1 cellular context compared by ENCODE assay signal in the genomic region with DNA sequence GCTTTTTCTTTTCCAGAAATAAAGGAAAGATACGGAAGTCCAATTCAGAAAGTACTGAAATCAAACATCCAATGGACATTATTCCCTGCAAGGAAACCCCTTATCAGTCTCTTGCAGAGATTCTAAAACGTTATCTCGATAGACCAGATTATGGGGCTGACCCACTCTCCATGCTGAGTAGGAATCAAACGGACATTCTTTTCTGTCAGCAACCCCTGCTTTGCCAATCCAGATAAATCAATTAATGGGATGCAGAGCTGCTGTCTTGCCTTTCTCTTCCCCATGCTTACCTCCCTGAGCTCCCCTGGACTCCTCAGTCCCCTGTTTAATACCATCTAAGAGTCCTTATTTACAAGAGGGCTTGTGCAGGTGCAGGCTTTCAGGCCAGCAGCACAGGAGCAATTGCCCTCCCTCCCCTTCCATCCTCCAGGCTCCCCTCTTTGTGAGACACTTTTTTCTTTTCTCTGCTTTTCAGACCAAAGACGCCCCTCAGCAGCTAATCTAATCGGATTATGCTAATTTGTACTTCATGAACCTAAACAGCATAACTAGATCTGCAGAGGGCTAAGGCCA.
A peak's percentile ranks its signal among the peaks of the same experiment; 100 is the strongest.
TF ChIP-seq lines count a peak whose summit lies in the region.

No MANE protein-coding gene starts in this region.

TF ChIP-seq in K562, 482 proteins besides CTCF, POLR2A, EP300 and RAD21 (continued from another document and continues in another):
- TF ChIP-seq, protein P1, sequence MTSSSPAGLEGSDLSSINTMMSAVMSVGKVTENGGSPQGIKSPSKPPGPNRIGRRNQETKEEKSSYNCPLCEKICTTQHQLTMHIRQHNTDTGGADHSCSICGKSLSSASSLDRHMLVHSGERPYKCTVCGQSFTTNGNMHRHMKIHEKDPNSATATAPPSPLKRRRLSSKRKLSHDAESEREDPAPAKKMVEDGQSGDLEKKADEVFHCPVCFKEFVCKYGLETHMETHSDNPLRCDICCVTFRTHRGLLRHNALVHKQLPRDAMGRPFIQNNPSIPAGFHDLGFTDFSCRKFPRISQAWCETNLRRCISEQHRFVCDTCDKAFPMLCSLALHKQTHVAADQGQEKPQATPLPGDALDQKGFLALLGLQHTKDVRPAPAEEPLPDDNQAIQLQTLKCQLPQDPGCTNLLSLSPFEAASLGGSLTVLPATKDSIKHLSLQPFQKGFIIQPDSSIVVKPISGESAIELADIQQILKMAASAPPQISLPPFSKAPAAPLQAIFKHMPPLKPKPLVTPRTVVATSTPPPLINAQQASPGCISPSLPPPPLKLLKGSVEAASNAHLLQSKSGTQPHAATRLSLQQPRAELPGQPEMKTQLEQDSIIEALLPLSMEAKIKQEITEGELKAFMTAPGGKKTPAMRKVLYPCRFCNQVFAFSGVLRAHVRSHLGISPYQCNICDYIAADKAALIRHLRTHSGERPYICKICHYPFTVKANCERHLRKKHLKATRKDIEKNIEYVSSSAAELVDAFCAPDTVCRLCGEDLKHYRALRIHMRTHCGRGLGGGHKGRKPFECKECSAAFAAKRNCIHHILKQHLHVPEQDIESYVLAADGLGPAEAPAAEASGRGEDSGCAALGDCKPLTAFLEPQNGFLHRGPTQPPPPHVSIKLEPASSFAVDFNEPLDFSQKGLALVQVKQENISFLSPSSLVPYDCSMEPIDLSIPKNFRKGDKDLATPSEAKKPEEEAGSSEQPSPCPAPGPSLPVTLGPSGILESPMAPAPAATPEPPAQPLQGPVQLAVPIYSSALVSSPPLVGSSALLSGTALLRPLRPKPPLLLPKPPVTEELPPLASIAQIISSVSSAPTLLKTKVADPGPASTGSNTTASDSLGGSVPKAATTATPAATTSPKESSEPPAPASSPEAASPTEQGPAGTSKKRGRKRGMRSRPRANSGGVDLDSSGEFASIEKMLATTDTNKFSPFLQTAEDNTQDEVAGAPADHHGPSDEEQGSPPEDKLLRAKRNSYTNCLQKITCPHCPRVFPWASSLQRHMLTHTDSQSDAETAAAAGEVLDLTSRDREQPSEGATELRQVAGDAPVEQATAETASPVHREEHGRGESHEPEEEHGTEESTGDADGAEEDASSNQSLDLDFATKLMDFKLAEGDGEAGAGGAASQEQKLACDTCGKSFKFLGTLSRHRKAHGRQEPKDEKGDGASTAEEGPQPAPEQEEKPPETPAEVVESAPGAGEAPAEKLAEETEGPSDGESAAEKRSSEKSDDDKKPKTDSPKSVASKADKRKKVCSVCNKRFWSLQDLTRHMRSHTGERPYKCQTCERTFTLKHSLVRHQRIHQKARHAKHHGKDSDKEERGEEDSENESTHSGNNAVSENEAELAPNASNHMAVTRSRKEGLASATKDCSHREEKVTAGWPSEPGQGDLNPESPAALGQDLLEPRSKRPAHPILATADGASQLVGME (CRISPR knock-in tag; IDR thresholded peaks at IDR 0.05), result no peak
- no peak for TF ChIP-seq SNIP1 (IDR thresholded peaks at IDR 0.05; ENCODE audit: low read depth)
- TF ChIP-seq, protein P2, sequence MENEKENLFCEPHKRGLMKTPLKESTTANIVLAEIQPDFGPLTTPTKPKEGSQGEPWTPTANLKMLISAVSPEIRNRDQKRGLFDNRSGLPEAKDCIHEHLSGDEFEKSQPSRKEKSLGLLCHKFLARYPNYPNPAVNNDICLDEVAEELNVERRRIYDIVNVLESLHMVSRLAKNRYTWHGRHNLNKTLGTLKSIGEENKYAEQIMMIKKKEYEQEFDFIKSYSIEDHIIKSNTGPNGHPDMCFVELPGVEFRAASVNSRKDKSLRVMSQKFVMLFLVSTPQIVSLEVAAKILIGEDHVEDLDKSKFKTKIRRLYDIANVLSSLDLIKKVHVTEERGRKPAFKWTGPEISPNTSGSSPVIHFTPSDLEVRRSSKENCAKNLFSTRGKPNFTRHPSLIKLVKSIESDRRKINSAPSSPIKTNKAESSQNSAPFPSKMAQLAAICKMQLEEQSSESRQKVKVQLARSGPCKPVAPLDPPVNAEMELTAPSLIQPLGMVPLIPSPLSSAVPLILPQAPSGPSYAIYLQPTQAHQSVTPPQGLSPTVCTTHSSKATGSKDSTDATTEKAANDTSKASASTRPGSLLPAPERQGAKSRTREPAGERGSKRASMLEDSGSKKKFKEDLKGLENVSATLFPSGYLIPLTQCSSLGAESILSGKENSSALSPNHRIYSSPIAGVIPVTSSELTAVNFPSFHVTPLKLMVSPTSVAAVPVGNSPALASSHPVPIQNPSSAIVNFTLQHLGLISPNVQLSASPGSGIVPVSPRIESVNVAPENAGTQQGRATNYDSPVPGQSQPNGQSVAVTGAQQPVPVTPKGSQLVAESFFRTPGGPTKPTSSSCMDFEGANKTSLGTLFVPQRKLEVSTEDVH (IDR thresholded peaks at IDR 0.05; ENCODE audit: low read depth, partially characterized antibody), result no peak
- TF ChIP-seq, protein P3, sequence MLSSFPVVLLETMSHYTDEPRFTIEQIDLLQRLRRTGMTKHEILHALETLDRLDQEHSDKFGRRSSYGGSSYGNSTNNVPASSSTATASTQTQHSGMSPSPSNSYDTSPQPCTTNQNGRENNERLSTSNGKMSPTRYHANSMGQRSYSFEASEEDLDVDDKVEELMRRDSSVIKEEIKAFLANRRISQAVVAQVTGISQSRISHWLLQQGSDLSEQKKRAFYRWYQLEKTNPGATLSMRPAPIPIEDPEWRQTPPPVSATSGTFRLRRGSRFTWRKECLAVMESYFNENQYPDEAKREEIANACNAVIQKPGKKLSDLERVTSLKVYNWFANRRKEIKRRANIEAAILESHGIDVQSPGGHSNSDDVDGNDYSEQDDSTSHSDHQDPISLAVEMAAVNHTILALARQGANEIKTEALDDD (IDR thresholded peaks at IDR 0.05), result no peak
- TF ChIP-seq HCFC1 (IDR thresholded peaks at IDR 0.05; ENCODE audit: low read depth, low read length), result no peak
- peak; percentile 80; the same call in 1 of the 2 replicates for TF ChIP-seq CC2D1A (IDR thresholded peaks at IDR 0.05)
- TF ChIP-seq PTRF (tag; IDR thresholded peaks at IDR 0.05), result no peak
- TF ChIP-seq SP1 (CRISPR knock-in tag; IDR thresholded peaks at IDR 0.05), result no peak
- no peak for TF ChIP-seq ZNF239 (CRISPR knock-in tag; IDR thresholded peaks at IDR 0.05)
- TF ChIP-seq NFXL1 (CRISPR knock-in tag; IDR thresholded peaks at IDR 0.05), result no peak
- no peak; the same call in 1 of the 2 replicates for TF ChIP-seq KDM2B (CRISPR knock-in tag; IDR thresholded peaks at IDR 0.05)
- TF ChIP-seq MYNN (IDR thresholded peaks at IDR 0.05), result no peak
- TF ChIP-seq MYNN (CRISPR knock-in tag; IDR thresholded peaks at IDR 0.05), result no peak
- TF ChIP-seq IRF2 (CRISPR knock-in tag; IDR thresholded peaks at IDR 0.05), result no peak
- TF ChIP-seq ZFPM2 (CRISPR knock-in tag; IDR thresholded peaks at IDR 0.05), result no peak
- no peak for TF ChIP-seq ZNF282 (CRISPR knock-in tag; IDR thresholded peaks at IDR 0.05)
- TF ChIP-seq KDM1A (IDR thresholded peaks at IDR 0.05), result peak; percentile 93 to 94
- TF ChIP-seq, protein P4, sequence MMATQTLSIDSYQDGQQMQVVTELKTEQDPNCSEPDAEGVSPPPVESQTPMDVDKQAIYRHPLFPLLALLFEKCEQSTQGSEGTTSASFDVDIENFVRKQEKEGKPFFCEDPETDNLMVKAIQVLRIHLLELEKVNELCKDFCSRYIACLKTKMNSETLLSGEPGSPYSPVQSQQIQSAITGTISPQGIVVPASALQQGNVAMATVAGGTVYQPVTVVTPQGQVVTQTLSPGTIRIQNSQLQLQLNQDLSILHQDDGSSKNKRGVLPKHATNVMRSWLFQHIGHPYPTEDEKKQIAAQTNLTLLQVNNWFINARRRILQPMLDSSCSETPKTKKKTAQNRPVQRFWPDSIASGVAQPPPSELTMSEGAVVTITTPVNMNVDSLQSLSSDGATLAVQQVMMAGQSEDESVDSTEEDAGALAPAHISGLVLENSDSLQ (IDR thresholded peaks at IDR 0.05), result 0 out of 2 replicates have a peak, but pooled peaks have one; percentile 10
- TF ChIP-seq GATAD2B (IDR thresholded peaks at IDR 0.05; ENCODE audit: borderline replicate concordance), result no peak
- no peak for TF ChIP-seq ZNF589 (CRISPR knock-in tag; IDR thresholded peaks at IDR 0.05; ENCODE audit: low read depth)
- TF ChIP-seq ZNF76 (CRISPR knock-in tag; IDR thresholded peaks at IDR 0.05; ENCODE audit: borderline replicate concordance), result no peak
- TF ChIP-seq ZNF408 (CRISPR knock-in tag; IDR thresholded peaks at IDR 0.05; ENCODE audit: low read depth), result no peak
- TF ChIP-seq NR2C2 (CRISPR knock-in tag; IDR thresholded peaks at IDR 0.05), result no peak
- no peak for TF ChIP-seq NR2C2 (tag; IDR thresholded peaks at IDR 0.05)
- TF ChIP-seq, protein P5, sequence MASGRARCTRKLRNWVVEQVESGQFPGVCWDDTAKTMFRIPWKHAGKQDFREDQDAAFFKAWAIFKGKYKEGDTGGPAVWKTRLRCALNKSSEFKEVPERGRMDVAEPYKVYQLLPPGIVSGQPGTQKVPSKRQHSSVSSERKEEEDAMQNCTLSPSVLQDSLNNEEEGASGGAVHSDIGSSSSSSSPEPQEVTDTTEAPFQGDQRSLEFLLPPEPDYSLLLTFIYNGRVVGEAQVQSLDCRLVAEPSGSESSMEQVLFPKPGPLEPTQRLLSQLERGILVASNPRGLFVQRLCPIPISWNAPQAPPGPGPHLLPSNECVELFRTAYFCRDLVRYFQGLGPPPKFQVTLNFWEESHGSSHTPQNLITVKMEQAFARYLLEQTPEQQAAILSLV (tag; IDR thresholded peaks at IDR 0.05), result no peak
- TF ChIP-seq, protein P6, sequence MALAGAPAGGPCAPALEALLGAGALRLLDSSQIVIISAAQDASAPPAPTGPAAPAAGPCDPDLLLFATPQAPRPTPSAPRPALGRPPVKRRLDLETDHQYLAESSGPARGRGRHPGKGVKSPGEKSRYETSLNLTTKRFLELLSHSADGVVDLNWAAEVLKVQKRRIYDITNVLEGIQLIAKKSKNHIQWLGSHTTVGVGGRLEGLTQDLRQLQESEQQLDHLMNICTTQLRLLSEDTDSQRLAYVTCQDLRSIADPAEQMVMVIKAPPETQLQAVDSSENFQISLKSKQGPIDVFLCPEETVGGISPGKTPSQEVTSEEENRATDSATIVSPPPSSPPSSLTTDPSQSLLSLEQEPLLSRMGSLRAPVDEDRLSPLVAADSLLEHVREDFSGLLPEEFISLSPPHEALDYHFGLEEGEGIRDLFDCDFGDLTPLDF (CRISPR knock-in tag; IDR thresholded peaks at IDR 0.05), result no peak
- TF ChIP-seq BRCA1 (IDR thresholded peaks at IDR 0.05), result no peak
- TF ChIP-seq BRCA1 (CRISPR knock-in tag; IDR thresholded peaks at IDR 0.05), result no peak
- no peak for TF ChIP-seq EHMT2 (IDR thresholded peaks at IDR 0.05)
- TF ChIP-seq MCM2 (IDR thresholded peaks at IDR 0.05; ENCODE audit: low read depth), result no peak
- no peak for TF ChIP-seq ZNF143 (CRISPR knock-in tag; IDR thresholded peaks at IDR 0.05)
- TF ChIP-seq, protein P7, sequence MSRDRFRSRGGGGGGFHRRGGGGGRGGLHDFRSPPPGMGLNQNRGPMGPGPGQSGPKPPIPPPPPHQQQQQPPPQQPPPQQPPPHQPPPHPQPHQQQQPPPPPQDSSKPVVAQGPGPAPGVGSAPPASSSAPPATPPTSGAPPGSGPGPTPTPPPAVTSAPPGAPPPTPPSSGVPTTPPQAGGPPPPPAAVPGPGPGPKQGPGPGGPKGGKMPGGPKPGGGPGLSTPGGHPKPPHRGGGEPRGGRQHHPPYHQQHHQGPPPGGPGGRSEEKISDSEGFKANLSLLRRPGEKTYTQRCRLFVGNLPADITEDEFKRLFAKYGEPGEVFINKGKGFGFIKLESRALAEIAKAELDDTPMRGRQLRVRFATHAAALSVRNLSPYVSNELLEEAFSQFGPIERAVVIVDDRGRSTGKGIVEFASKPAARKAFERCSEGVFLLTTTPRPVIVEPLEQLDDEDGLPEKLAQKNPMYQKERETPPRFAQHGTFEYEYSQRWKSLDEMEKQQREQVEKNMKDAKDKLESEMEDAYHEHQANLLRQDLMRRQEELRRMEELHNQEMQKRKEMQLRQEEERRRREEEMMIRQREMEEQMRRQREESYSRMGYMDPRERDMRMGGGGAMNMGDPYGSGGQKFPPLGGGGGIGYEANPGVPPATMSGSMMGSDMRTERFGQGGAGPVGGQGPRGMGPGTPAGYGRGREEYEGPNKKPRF (IDR thresholded peaks at IDR 0.05; ENCODE audit: low read depth, low read length), result no peak
- TF ChIP-seq JUND (IDR thresholded peaks at IDR 0.05; ENCODE audit: borderline replicate concordance, low read depth, low read length), result peak; percentile 66; the same call in 1 of the 2 replicates
- peak; percentile 9; the same call in 1 of the 3 replicates for TF ChIP-seq JUND (tag; IDR thresholded peaks at IDR 0.05; ENCODE audit: borderline replicate concordance, low read depth, low read length)
- no peak; the same call in 1 of the 2 replicates for TF ChIP-seq PHTF2 (CRISPR knock-in tag; IDR thresholded peaks at IDR 0.05)
- no peak for TF ChIP-seq ZNF436 (CRISPR knock-in tag; IDR thresholded peaks at IDR 0.05)
- TF ChIP-seq, protein P8, sequence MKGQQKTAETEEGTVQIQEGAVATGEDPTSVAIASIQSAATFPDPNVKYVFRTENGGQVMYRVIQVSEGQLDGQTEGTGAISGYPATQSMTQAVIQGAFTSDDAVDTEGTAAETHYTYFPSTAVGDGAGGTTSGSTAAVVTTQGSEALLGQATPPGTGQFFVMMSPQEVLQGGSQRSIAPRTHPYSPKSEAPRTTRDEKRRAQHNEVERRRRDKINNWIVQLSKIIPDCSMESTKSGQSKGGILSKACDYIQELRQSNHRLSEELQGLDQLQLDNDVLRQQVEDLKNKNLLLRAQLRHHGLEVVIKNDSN (CRISPR knock-in tag; IDR thresholded peaks at IDR 0.05), result no peak
- TF ChIP-seq ZC3H4 (CRISPR knock-in tag; IDR thresholded peaks at IDR 0.05; ENCODE audit: borderline replicate concordance), result no peak
- TF ChIP-seq, protein P9, sequence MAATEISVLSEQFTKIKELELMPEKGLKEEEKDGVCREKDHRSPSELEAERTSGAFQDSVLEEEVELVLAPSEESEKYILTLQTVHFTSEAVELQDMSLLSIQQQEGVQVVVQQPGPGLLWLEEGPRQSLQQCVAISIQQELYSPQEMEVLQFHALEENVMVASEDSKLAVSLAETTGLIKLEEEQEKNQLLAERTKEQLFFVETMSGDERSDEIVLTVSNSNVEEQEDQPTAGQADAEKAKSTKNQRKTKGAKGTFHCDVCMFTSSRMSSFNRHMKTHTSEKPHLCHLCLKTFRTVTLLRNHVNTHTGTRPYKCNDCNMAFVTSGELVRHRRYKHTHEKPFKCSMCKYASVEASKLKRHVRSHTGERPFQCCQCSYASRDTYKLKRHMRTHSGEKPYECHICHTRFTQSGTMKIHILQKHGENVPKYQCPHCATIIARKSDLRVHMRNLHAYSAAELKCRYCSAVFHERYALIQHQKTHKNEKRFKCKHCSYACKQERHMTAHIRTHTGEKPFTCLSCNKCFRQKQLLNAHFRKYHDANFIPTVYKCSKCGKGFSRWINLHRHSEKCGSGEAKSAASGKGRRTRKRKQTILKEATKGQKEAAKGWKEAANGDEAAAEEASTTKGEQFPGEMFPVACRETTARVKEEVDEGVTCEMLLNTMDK (IDR thresholded peaks at IDR 0.05; ENCODE audit: borderline replicate concordance, insufficient read depth, low read depth, low read length, poor library complexity, severe bottlenecking), result no peak
- peak; percentile 88 for TF ChIP-seq SOX6 (IDR thresholded peaks at IDR 0.05)
- TF ChIP-seq ZNF445 (CRISPR knock-in tag; IDR thresholded peaks at IDR 0.05; ENCODE audit: low read depth), result no peak
